In genomic region chrX:134624046-134624430, GRCh38 we compare ENCODE assay signal across 25 cellular contexts. TPM values are rescaled to one million over a fixed set of nuclear protein-coding genes. Genes with fewer than 3 reads are reported as not detected.
"Had no signal": no experiment of that assay in that cellular context is flagged by ENCODE, and none has a peak within 500 bp of the region (broad histone marks: within the 10 kb centered on the region; RNA-seq: fewer than 3 reads in every experiment).

No MANE protein-coding gene starts in this region.

- H3K36me3 Mint-ChIP-seq: brain; natural killer cell treated with Interleukin-12 subunit alpha and Interleukin-12 subunit beta and Interleukin-15 and Interleukin-18, amount 100 ng/mL, for 72 hours had no signal

- H3K4me3 ChIP-seq: adrenal gland, psoas muscle, suprapubic skin, upper lobe of right lung had no signal

- ATAC-seq: activated T-helper 17 cell treated with anti-CD3 and anti-CD28 coated beads, Interleukin-2, amount 50 U/mL, for 72 hours; left lobe of liver; natural killer cell treated with Interleukin-12 subunit alpha and Interleukin-12 subunit beta and Interleukin-15 and Interleukin-18, amount 100 ng/mL, for 72 hours; psoas muscle; sciatic nerve; stimulated activated naive CD8-positive, alpha-beta T cell treated with anti-CD3 and anti-CD28 coated beads, Interleukin-15, Interleukin-2, amounts not matched to agents 100 U/mL and 50 U/mL, for 24 hours; T-helper 17 cell; upper lobe of right lung had no signal

- H3K9me3 Mint-ChIP-seq: activated CD4-positive, alpha-beta T cell treated with anti-CD3 and anti-CD28 coated beads, Interleukin-2, amount 10 ng/mL, durations not matched to agents 7 days and 5 days; activated naive CD4-positive, alpha-beta T cell treated with anti-CD3 and anti-CD28 coated beads for 36 hours; activated T-helper 17 cell treated with anti-CD3 and anti-CD28 coated beads, Interleukin-2, amount 50 U/mL, for 72 hours; natural killer cell treated with Interleukin-12 subunit alpha and Interleukin-12 subunit beta and Interleukin-15 and Interleukin-18, amount 100 ng/mL, for 72 hours had no signal

- H3K27me3 ChIP-seq: adrenal gland, suprapubic skin, upper lobe of right lung had no signal

- FAIRE-seq: islet of Langerhans had no signal

- H3K27ac Mint-ChIP-seq: activated CD4-positive, alpha-beta T cell treated with anti-CD3 and anti-CD28 coated beads, Interleukin-2, amount 10 ng/mL, durations not matched to agents 7 days and 5 days; activated naive CD4-positive, alpha-beta T cell treated with anti-CD3 and anti-CD28 coated beads for 36 hours; activated T-helper 17 cell treated with anti-CD3 and anti-CD28 coated beads, Interleukin-2, amount 50 U/mL, for 72 hours; endodermal cell; natural killer cell treated with Interleukin-12 subunit alpha and Interleukin-12 subunit beta and Interleukin-15 and Interleukin-18, amount 100 ng/mL, for 72 hours; T-helper 17 cell had no signal

- H3K4me3 Mint-ChIP-seq: activated CD4-positive, alpha-beta T cell treated with anti-CD3 and anti-CD28 coated beads, Interleukin-2, amount 10 ng/mL, durations not matched to agents 7 days and 5 days; activated naive CD4-positive, alpha-beta T cell treated with anti-CD3 and anti-CD28 coated beads for 36 hours; brain; endodermal cell; natural killer cell treated with Interleukin-12 subunit alpha and Interleukin-12 subunit beta and Interleukin-15 and Interleukin-18, amount 100 ng/mL, for 72 hours; T-helper 17 cell had no signal

- H3K27me3 Mint-ChIP-seq: T-helper 17 cell had no signal

- H3K4me1 Mint-ChIP-seq: activated T-helper 17 cell treated with anti-CD3 and anti-CD28 coated beads, Interleukin-2, amount 50 U/mL, for 72 hours; endodermal cell; T-helper 17 cell had no signal

- H3K27ac ChIP-seq: adrenal gland, psoas muscle, suprapubic skin, upper lobe of right lung had no signal

- DNase-seq: activated CD4-positive, alpha-beta T cell treated with anti-CD3 and anti-CD28 coated beads, Interleukin-2, amount 10 ng/mL, durations not matched to agents 7 days and 5 days; activated CD4-positive, CD25-positive, alpha-beta regulatory T cell; activated naive CD4-positive, alpha-beta T cell treated with anti-CD3 and anti-CD28 coated beads for 36 hours; activated T-cell treated with anti-CD3 and anti-CD28 coated beads for 4 hours; adrenal gland; endodermal cell; glutamatergic neuron; occipital lobe; psoas muscle; stimulated activated CD4-positive, alpha-beta T cell treated with anti-CD3 and anti-CD28 coated beads, Interleukin-12 subunit alpha, Interleukin-12 subunit beta, amount 100 ng/mL, for 4 hours; stimulated activated naive CD8-positive, alpha-beta T cell treated with anti-CD3 and anti-CD28 coated beads, Interleukin-15, Interleukin-2, amounts not matched to agents 100 U/mL and 50 U/mL, for 24 hours; T-helper 17 cell; upper lobe of right lung had no signal

- H3K36me3 ChIP-seq: adrenal gland, suprapubic skin, upper lobe of right lung had no signal

- H3K9me3 ChIP-seq: adrenal gland, psoas muscle, suprapubic skin, upper lobe of right lung had no signal

- H3K4me1 ChIP-seq: adrenal gland had no signal

RNA-seq across cellular contexts. Expression of gene PLAC1, which starts 34.2 kb away (rescaled TPM):
- total RNA-seq: activated CD4-positive, alpha-beta T cell treated with anti-CD3 and anti-CD28 coated beads, Interleukin-2, amount 10 ng/mL, durations not matched to agents 7 days and 5 days; activated CD8-positive, alpha-beta memory T cell treated with anti-CD3 and anti-CD28 coated beads for 36 hours; activated naive CD4-positive, alpha-beta T cell treated with anti-CD3 and anti-CD28 coated beads for 36 hours; adrenal gland; cerebellum; dermis microvascular lymphatic vessel endothelial cell; endodermal cell; left lobe of liver; mucosa of gallbladder; natural killer cell treated with Interleukin-12 subunit alpha and Interleukin-12 subunit beta and Interleukin-15 and Interleukin-18, amount 100 ng/mL, for 72 hours; occipital lobe; sciatic nerve; suprapubic skin; T-helper 17 cell; upper lobe of right lung had no signal
- polyA plus RNA-seq: adrenal gland, esophagus had no signal
